In genomic region chr3:32282578-32282977, GRCh38 we compare ENCODE assay signal across 1 cellular context.
TF ChIP-seq lines count a peak whose summit lies in the region.

No MANE protein-coding gene starts in this region.

TF ChIP-seq in HepG2, 621 proteins besides CTCF, POLR2A, EP300 and RAD21:
- TF ChIP-seq ZNF652 (CRISPR knock-in tag; IDR thresholded peaks at IDR 0.05; ENCODE audit: borderline replicate concordance, low read depth) (peak; percentile 55; the same call in 1 of the 2 replicates), ZNF530 (CRISPR knock-in tag; IDR thresholded peaks at IDR 0.05; ENCODE audit: low read depth) (no peak)
TF ChIP-seq in HepG2: peak in this region for 1.
